6 cellular contexts compared by ENCODE assay signal in the genomic region with DNA sequence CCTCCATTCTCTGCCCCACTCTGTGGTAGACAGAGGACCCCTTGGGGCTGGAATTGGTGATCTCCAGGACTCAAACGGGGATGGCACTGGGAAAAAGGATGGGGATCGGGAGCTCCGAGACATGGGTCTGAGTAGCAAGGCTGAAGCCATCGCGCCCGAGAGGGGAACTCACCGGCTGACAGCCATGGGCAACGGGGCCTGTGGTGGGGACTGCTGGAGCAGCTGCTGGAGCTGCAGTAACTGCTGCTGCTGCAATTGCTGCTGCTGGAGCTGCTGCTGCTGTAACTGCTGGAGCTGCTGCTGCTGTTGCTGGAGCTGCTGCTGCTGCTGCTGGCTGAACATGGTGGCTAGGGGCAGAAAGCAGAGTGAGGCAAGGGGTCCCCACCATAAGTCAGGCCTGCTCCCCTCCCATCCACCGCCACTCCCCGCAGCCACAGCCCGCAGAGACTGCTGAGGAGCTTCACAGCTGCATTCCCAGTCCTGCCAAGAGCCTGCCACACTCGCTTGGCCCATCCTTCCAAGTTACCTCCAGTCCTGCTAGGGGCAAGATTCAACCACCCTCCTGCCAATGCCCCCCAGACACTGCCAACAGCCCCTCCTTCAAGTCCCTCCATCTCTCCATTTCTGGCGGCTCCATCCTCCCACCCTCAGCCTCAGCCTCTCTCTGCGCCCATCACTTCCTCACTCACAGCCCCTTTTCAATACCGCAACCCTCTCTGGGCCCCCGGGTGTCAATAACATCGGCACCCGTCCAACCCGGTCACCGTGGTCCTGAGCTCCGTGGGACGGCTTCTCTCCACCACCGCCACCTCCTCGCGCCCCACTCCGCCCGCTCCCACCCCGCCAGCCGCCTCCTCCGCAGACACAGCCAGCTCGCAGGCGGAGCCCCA. TPM values are rescaled to one million over a fixed set of nuclear protein-coding genes. Genes with fewer than 3 reads are reported as not detected.
DNase-seq lines count a peak whose midpoint lies in the region; ATAC-seq and TF ChIP-seq lines count a peak whose summit lies in the region.

No MANE protein-coding gene starts in this region.

- DNase-seq in GM03348 (ENCODE audit: low spot score) = peak; percentile 35
- DNase-seq in progenitor cell of endocrine pancreas (ENCODE audit: low spot score, unreplicated experiment) = no peak
- DNase-seq in islet precursor cell = no peak
- DNase-seq in foreskin melanocyte = no peak

- peaks cover 13% of the 10 kb centered on the region for H3K36me3 Mint-ChIP-seq in progenitor cell of endocrine pancreas (ENCODE audit: insufficient read depth)

- H3K27ac ChIP-seq in duodenal mucosa (ENCODE audit: low read depth, low read length) = no peak overlapping the region

- H3K9ac ChIP-seq in duodenal mucosa (ENCODE audit: low read depth in 1 of 2, low read length in 2 of 2) = peak overlapping the region; percentile 77 to 90

- H3K9me3 ChIP-seq in duodenal mucosa (ENCODE audit: control insufficient read depth in 1 of 2, low read length in 2 of 2) = no peaks in the 10 kb centered on the region

- H3K36me3 ChIP-seq in duodenal mucosa (ENCODE audit: control insufficient read depth in 1 of 2, insufficient read depth in 2 of 2, low read length in 2 of 2) = peaks cover 10 to 16% of the 10 kb centered on the region in 2 donors

- peak overlapping the region; percentile 92 for H3K27ac Mint-ChIP-seq in progenitor cell of endocrine pancreas

- no peaks in the 10 kb centered on the region for H3K27me3 Mint-ChIP-seq in progenitor cell of endocrine pancreas

- peak; percentile 26 for ATAC-seq in HG03442 (IDR thresholded peaks at IDR 0.05; ENCODE audit: unreplicated experiment)

- peaks cover 12 to 14% of the 10 kb centered on the region in 2 donors for H3K4me1 ChIP-seq in duodenal mucosa (ENCODE audit: control insufficient read depth in 1 of 2, insufficient read depth in 2 of 2, low read length in 2 of 2)

- H3K4me3 Mint-ChIP-seq in progenitor cell of endocrine pancreas (ENCODE audit: low read depth) = peak overlapping the region; percentile 96

- H3K4me1 Mint-ChIP-seq in progenitor cell of endocrine pancreas (ENCODE audit: low read depth) = peaks cover 6% of the 10 kb centered on the region

- H3K9me3 Mint-ChIP-seq in progenitor cell of endocrine pancreas (ENCODE audit: low read depth) = no peaks in the 10 kb centered on the region

- no peak for TF ChIP-seq CTCF in progenitor cell of endocrine pancreas (IDR thresholded peaks at IDR 0.05; ENCODE audit: unreplicated experiment)

- peak overlapping the region; percentile 82 to 84 for H3K4me3 ChIP-seq in duodenal mucosa (ENCODE audit: low read depth in 1 of 2, low read length in 2 of 2)

- H3K27me3 ChIP-seq in duodenal mucosa (ENCODE audit: control insufficient read depth in 1 of 2, insufficient read depth in 2 of 2, low read length in 2 of 2) = no peaks in the 10 kb centered on the region

RNA-seq across cellular contexts. Expression of a gene that starts 0.6 kb away (rescaled TPM):
- 155 and 164 TPM in 2 replicates for total RNA-seq in progenitor cell of endocrine pancreas

RNA-seq across cellular contexts. Expression of a gene that starts 12.4 kb away (rescaled TPM):
- 34.1 and 38.0 TPM in 2 replicates for total RNA-seq in progenitor cell of endocrine pancreas

RNA-seq across cellular contexts. Expression of a gene that starts 30.7 kb away (rescaled TPM):
- total RNA-seq in progenitor cell of endocrine pancreas = 57.3 and 62.5 TPM in 2 replicates

RNA-seq across cellular contexts. Expression of a gene that starts 41.5 kb away (rescaled TPM):
- total RNA-seq in progenitor cell of endocrine pancreas = not detected in 2 replicates
